ENCODE assay signal across 20 cellular contexts in the genomic region with DNA sequence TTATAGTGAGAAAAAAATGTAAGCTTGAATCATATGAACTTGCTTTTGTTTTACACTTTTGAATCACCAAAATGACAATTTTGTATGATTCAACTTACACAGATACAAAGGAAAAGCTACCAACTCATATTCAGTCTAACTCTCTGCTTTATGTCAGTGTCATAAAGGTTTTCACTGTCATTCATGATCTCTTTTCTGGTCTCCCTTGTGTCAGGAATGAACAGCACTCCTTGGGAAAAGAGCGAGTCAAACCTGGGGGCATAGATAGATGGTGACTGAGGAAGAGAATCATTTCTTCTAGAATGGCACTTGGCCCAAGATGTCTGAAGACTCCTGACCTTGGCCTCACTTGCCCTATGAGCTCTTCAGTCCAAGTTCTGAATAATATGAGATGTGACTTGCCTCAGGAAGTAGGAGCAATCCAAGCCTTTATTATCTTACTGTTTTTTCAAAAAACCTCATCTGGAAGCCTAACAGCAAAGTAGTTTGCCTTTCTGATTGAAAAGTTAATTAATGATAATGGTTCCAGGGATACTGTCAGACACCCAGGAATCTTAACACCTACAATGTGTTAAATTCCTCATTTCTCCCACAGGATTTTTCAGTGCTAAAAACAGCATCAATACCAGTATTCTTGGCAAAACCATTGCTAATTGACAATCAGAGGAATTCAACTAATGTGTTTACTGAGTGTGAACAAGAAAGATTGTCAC.
"Had no signal": no experiment of that assay in that cellular context is flagged by ENCODE, and none has a peak within 500 bp of the region (broad histone marks: within the 10 kb centered on the region; RNA-seq: fewer than 3 reads in every experiment).

No MANE protein-coding gene starts in this region.

- H3K36me3 Mint-ChIP-seq: T-cell had no signal

- H3K27ac Mint-ChIP-seq: activated CD8-positive, alpha-beta T cell treated with anti-CD3 and anti-CD28 coated beads, Interleukin-2, amount 10 ng/mL, durations not matched to agents 7 days and 5 days; activated naive CD8-positive, alpha-beta T cell treated with anti-CD3 and anti-CD28 coated beads, Interleukin-2, amount 50 U/mL, for 24 hours; nephron progenitor cell; T-cell had no signal

- ATAC-seq: activated CD8-positive, alpha-beta T cell treated with anti-CD3 and anti-CD28 coated beads, Interleukin-2, amount 10 ng/mL, durations not matched to agents 7 days and 5 days; activated naive CD8-positive, alpha-beta T cell treated with anti-CD3 and anti-CD28 coated beads, Interleukin-2, amount 50 U/mL, for 24 hours; left colon; T-cell had no signal

- H3K27me3 Mint-ChIP-seq: activated naive CD8-positive, alpha-beta T cell treated with anti-CD3 and anti-CD28 coated beads, Interleukin-2, amount 50 U/mL, for 24 hours; central memory CD8-positive, alpha-beta T cell had no signal

- DNase-seq: activated naive CD4-positive, alpha-beta T cell treated with Interleukin-2 at 50 U/mL for 16 hours; activated naive CD8-positive, alpha-beta T cell treated with anti-CD3 and anti-CD28 coated beads, Interleukin-2, amount 50 U/mL, for 24 hours; effector memory CD4-positive, alpha-beta T cell; glutamatergic neuron; left colon; mammary epithelial cell; nephron progenitor cell; retina; spleen; stimulated activated CD4-positive, alpha-beta T cell treated with anti-CD3 and anti-CD28 coated beads, Interleukin-1b, Interleukin-23, amount 100 ng/mL, for 48 hours; stimulated activated naive CD4-positive, alpha-beta T cell; substantia nigra; T-cell; T1000; transverse colon had no signal

- H3K27me3 ChIP-seq: ascending aorta, spleen, transverse colon had no signal

- H3K27ac ChIP-seq: ascending aorta, epithelial cell of prostate, spleen, transverse colon, VCaP had no signal

- H3K4me3 Mint-ChIP-seq: activated CD8-positive, alpha-beta T cell treated with anti-CD3 and anti-CD28 coated beads, Interleukin-2, amount 10 ng/mL, durations not matched to agents 7 days and 5 days; activated naive CD8-positive, alpha-beta T cell treated with anti-CD3 and anti-CD28 coated beads, Interleukin-2, amount 50 U/mL, for 24 hours; central memory CD8-positive, alpha-beta T cell; nephron progenitor cell; T-cell had no signal

- H3K36me3 ChIP-seq: ascending aorta, spleen, transverse colon had no signal

- H3K9me3 ChIP-seq: ascending aorta, spleen, transverse colon had no signal

- H3K4me1 ChIP-seq: ascending aorta, spleen, transverse colon had no signal

- H3K9me3 Mint-ChIP-seq: nephron progenitor cell had no signal

- H3K4me1 Mint-ChIP-seq: activated naive CD8-positive, alpha-beta T cell treated with anti-CD3 and anti-CD28 coated beads, Interleukin-2, amount 50 U/mL, for 24 hours; central memory CD8-positive, alpha-beta T cell; nephron progenitor cell had no signal

- H3K4me3 ChIP-seq: ascending aorta, spleen, transverse colon had no signal
